ENCODE assay signal across 2 cellular contexts in the genomic region with DNA sequence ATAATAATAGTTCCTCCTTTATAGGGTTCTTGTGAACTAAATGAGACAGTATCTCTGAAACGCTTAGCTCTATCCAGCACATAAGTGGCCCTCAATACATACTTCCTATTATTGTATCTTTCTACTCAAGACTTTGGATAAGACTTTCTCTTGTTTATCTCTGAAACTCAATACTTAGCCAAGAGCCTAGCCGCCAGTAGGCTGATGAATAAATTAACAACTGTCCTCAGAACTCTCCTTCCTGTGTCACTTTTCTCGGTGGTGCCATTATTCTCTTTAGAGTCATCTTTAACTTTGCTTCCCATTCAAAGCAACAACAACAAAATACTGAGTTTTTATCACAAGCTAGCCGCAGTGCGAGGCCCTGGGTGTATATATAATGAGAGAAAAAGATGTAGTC.
TF ChIP-seq lines count a peak whose summit lies in the region.

No MANE protein-coding gene starts in this region.

TF ChIP-seq in GM23338, 12 proteins besides CTCF, POLR2A, EP300 and RAD21 (continued from another document):
- TF ChIP-seq, protein P1, sequence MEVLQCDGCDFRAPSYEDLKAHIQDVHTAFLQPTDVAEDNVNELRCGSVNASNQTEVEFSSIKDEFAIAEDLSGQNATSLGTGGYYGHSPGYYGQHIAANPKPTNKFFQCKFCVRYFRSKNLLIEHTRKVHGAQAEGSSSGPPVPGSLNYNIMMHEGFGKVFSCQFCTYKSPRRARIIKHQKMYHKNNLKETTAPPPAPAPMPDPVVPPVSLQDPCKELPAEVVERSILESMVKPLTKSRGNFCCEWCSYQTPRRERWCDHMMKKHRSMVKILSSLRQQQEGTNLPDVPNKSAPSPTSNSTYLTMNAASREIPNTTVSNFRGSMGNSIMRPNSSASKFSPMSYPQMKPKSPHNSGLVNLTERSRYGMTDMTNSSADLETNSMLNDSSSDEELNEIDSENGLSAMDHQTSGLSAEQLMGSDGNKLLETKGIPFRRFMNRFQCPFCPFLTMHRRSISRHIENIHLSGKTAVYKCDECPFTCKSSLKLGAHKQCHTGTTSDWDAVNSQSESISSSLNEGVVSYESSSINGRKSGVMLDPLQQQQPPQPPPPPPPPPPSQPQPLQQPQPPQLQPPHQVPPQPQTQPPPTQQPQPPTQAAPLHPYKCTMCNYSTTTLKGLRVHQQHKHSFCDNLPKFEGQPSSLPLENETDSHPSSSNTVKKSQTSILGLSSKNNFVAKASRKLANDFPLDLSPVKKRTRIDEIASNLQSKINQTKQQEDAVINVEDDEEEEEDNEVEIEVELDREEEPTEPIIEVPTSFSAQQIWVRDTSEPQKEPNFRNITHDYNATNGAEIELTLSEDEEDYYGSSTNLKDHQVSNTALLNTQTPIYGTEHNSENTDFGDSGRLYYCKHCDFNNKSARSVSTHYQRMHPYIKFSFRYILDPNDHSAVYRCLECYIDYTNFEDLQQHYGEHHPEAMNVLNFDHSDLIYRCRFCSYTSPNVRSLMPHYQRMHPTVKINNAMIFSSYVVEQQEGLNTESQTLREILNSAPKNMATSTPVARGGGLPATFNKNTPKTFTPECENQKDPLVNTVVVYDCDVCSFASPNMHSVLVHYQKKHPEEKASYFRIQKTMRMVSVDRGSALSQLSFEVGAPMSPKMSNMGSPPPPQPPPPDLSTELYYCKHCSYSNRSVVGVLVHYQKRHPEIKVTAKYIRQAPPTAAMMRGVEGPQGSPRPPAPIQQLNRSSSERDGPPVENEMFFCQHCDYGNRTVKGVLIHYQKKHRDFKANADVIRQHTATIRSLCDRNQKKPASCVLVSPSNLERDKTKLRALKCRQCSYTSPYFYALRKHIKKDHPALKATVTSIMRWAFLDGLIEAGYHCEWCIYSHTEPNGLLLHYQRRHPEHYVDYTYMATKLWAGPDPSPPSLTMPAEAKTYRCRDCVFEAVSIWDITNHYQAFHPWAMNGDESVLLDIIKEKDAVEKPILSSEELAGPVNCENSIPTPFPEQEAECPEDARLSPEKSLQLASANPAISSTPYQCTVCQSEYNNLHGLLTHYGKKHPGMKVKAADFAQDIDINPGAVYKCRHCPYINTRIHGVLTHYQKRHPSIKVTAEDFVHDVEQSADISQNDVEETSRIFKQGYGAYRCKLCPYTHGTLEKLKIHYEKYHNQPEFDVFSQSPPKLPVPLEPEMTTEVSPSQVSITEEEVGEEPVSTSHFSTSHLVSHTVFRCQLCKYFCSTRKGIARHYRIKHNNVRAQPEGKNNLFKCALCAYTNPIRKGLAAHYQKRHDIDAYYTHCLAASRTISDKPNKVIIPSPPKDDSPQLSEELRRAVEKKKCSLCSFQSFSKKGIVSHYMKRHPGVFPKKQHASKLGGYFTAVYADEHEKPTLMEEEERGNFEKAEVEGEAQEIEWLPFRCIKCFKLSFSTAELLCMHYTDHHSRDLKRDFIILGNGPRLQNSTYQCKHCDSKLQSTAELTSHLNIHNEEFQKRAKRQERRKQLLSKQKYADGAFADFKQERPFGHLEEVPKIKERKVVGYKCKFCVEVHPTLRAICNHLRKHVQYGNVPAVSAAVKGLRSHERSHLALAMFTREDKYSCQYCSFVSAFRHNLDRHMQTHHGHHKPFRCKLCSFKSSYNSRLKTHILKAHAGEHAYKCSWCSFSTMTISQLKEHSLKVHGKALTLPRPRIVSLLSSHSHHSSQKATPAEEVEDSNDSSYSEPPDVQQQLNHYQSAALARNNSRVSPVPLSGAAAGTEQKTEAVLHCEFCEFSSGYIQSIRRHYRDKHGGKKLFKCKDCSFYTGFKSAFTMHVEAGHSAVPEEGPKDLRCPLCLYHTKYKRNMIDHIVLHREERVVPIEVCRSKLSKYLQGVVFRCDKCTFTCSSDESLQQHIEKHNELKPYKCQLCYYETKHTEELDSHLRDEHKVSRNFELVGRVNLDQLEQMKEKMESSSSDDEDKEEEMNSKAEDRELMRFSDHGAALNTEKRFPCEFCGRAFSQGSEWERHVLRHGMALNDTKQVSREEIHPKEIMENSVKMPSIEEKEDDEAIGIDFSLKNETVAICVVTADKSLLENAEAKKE (CRISPR knock-in tag; IDR thresholded peaks at IDR 0.05) = no peak
- TF ChIP-seq, protein P2, sequence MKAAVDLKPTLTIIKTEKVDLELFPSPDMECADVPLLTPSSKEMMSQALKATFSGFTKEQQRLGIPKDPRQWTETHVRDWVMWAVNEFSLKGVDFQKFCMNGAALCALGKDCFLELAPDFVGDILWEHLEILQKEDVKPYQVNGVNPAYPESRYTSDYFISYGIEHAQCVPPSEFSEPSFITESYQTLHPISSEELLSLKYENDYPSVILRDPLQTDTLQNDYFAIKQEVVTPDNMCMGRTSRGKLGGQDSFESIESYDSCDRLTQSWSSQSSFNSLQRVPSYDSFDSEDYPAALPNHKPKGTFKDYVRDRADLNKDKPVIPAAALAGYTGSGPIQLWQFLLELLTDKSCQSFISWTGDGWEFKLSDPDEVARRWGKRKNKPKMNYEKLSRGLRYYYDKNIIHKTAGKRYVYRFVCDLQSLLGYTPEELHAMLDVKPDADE (IDR thresholded peaks at IDR 0.05) = no peak
- TF ChIP-seq ZNF331 (CRISPR knock-in tag; IDR thresholded peaks at IDR 0.05; ENCODE audit: low read depth) (no peak), STAT1 (IDR thresholded peaks at IDR 0.05; ENCODE audit: unreplicated experiment) (no peak), REST (IDR thresholded peaks at IDR 0.05; ENCODE audit: unreplicated experiment) (no peak)

TF ChIP-seq in GM12878, 131 proteins besides CTCF, POLR2A, EP300 and RAD21 (continued from another document):
- no peak for TF ChIP-seq ZNF24 (IDR thresholded peaks at IDR 0.05)
- TF ChIP-seq CHD2 (IDR thresholded peaks at IDR 0.05; ENCODE audit: borderline replicate concordance, low read depth, low read length) = no peak
- no peak for TF ChIP-seq KAT2A (conservative IDR thresholded peaks at IDR 0.05; ENCODE audit: control insufficient read depth, low read depth, low read length)
- TF ChIP-seq RELB (IDR thresholded peaks at IDR 0.05; ENCODE audit: low read depth) = no peak
- TF ChIP-seq CHD1 (IDR thresholded peaks at IDR 0.05; ENCODE audit: low read depth, low read length) = no peak
- TF ChIP-seq CBX3 (IDR thresholded peaks at IDR 0.05; ENCODE audit: borderline replicate concordance, low read depth) = no peak
- TF ChIP-seq SUZ12 (IDR thresholded peaks at IDR 0.05; ENCODE audit: unreplicated experiment) = no peak
- TF ChIP-seq RB1 (IDR thresholded peaks at IDR 0.05; ENCODE audit: borderline replicate concordance) = no peak
- no peak for TF ChIP-seq ASH2L (IDR thresholded peaks at IDR 0.05; ENCODE audit: borderline replicate concordance, low read depth)
- TF ChIP-seq SIX5 (IDR thresholded peaks at IDR 0.05; ENCODE audit: low read depth, low read length, severe bottlenecking) = no peak
- TF ChIP-seq MLLT1 (IDR thresholded peaks at IDR 0.05) = no peak
- TF ChIP-seq CBX5 (IDR thresholded peaks at IDR 0.05; ENCODE audit: low read depth) = no peak
